In genomic region chr3:44235604-44236484, GRCh38 we compare ENCODE assay signal across 8 cellular contexts. TPM values are rescaled to one million over a fixed set of nuclear protein-coding genes. Genes with fewer than 3 reads are reported as not detected.
DNase-seq lines count a peak whose midpoint lies in the region; FAIRE-seq and TF ChIP-seq lines count a peak whose summit lies in the region.

No MANE protein-coding gene starts in this region.

- no peak for TF ChIP-seq POLR2A in testis (IDR thresholded peaks at IDR 0.05)

- H3K4me3 ChIP-seq in testis = no peak overlapping the region

- peak; percentile 95 for FAIRE-seq in frontal cortex (lab: Jason Lieb, UNC)

- no peaks in the 10 kb centered on the region for H3K36me3 ChIP-seq in testis (ENCODE audit: low read depth, missing control alignments)

- H3K4me1 ChIP-seq in testis = peaks cover 8% of the 10 kb centered on the region

- intact Hi-C loops in testis (cut with DNase I; ENCODE audit: low total_unique reads) = no loop called here

- DNase-seq in NCI-H524 (lab: John Stamatoyannopoulos, UW) (peak; percentile 28 to 68), NCI-H524 treated with DMSO at 0.1 percent for 48 hours (lab: John Stamatoyannopoulos, UW) (no peak), RPMI8226 (peak; percentile 77), frontal cortex (ENCODE audit: low spot score in 2 of 2) (peak; percentile 26 to 69), non-pigmented ciliary epithelial cell (ENCODE audit: low read depth) (peak; percentile 77), testis (peak; percentile 78)
- peak; percentile 33 for DNase-seq in activated gamma-delta T cell treated with anti-CD3 and anti-CD28 coated beads, Interleukin-2, amount 50 U/mL, for 16 hours (ENCODE audit: low read depth)

- H3K27ac ChIP-seq in testis = no peak overlapping the region

- 19 to 20% methylated on average over 16 of the region's 16 CpGs for WGBS in testis, 2 donors

- peak; percentile 60 for TF ChIP-seq RAD21 in Ishikawa (IDR thresholded peaks at IDR 0.05; ENCODE audit: low read depth)

- no peaks in the 10 kb centered on the region for H3K9me3 ChIP-seq in testis

- TF ChIP-seq EP300 in Ishikawa (IDR thresholded peaks at IDR 0.05; ENCODE audit: borderline replicate concordance) = no peak

- TF ChIP-seq CTCF in testis (IDR thresholded peaks at IDR 0.05) = peak; percentile 55 to 68 (median 60)

- H3K27me3 ChIP-seq in testis = no peaks in the 10 kb centered on the region

TF ChIP-seq in Ishikawa, 13 proteins besides CTCF, POLR2A, EP300 and RAD21:
- no peak for TF ChIP-seq USF1 (IDR thresholded peaks at IDR 0.05)
- TF ChIP-seq TEAD4 (IDR thresholded peaks at IDR 0.05) = peak; percentile 40; the same call in 1 of the 2 replicates
TF ChIP-seq in Ishikawa: peak in this region for 1.

RNA-seq across cellular contexts. Expression of gene TOPAZ1, which starts 5.8 kb away (rescaled TPM):
- total RNA-seq in frontal cortex = under 0.01 TPM
- total RNA-seq in testis = 10 to 100 TPM in 1 of 2 donors, 1 to 10 TPM in 1; 7.4 to 11.7 TPM
- polyA plus RNA-seq in testis (ENCODE audit: insufficient read depth, low read depth, low replicate concordance) = 2.5 TPM
